ENCODE assay signal across 6 cellular contexts in the genomic region with DNA sequence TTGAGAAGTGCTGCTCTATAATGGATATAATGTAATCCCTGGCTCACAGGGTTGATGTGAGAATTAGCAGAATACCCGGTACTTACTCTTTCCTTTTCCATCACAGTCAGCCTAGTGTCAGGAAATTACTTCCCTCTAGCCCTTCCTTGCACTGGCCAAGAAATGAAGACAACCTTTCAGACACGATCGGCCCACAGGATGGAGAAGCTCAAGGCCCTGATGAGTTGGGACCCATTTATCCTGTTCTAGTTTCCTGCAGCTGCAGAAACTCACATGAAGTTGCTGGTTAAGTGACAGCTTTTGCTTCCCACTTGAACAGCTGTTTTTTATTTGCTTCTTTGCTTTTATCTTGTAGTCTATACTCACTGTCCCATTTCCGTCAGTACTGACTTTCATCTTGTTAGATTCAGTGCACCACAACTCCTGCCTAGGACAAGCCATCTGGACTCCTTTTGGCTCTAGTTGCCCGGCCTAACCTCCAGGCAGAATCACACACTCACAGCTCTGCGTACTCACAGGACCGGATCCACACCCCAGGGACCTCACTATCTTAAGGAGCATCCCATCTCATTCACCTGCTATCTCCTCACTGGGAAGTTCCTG.
DNase-seq lines count a peak whose midpoint lies in the region; ATAC-seq, FAIRE-seq and TF ChIP-seq lines count a peak whose summit lies in the region.
"Not testable (repeated sequence)": the region's sequence is repeated elsewhere in the genome, so short reads cannot be mapped to it uniquely, and the experiment has no call there.

No MANE protein-coding gene starts in this region.

- H3K36me3 ChIP-seq in DND-41 (ENCODE audit: insufficient read depth, low read length); OCI-LY3 (replicated peaks; ENCODE audit: low read depth, low read length); K562 (ENCODE audit: control insufficient read depth, insufficient read depth, low read length): not testable (repeated sequence)

- CTCF ChIA-PET in K562 (lab: Yijun Ruan, JAX; ENCODE audit: low intra/inter-chr PET ratio) = not testable (repeated sequence)

- not testable (repeated sequence) for TF ChIP-seq EP300 in K562 (IDR thresholded peaks at IDR 0.05; ENCODE audit: low read length)

- not testable (repeated sequence) for TF ChIP-seq CTCF in DND-41 (IDR thresholded peaks at IDR 0.05; ENCODE audit: borderline replicate concordance, extremely low read depth, low read length, poor library complexity, severe bottlenecking); OCI-LY3 (IDR thresholded peaks at IDR 0.05; ENCODE audit: low read depth, low read length); K562 (IDR thresholded peaks at IDR 0.05 in 2 of 3, conservative IDR thresholded peaks at IDR 0.05 in 1 of 3; ENCODE audit: insufficient read depth in 2 of 3, low read depth in 1 of 3, low read length in 3 of 3)

- intact Hi-C loops in K562 (cut with micrococcal nuclease); Right ventricle myocardium superior (cut with DNase I); left ventricle myocardium superior (cut with micrococcal nuclease): not testable (repeated sequence)

- not testable (repeated sequence) for H2AFZ ChIP-seq in DND-41 (ENCODE audit: low read depth, low read length); OCI-LY3 (ENCODE audit: low read depth, low read length); K562 (ENCODE audit: low read depth, low read length)

- not testable (repeated sequence) for H3K9me3 ChIP-seq in DND-41 (ENCODE audit: insufficient read depth, low read length, severe bottlenecking); OCI-LY3 (ENCODE audit: insufficient read depth, low read length); K562 (replicated peaks; ENCODE audit: control insufficient read depth, insufficient read depth, low read depth, low read length)

- in situ Hi-C loops in K562 (cut with MboI) = not testable (repeated sequence)

- ATAC-seq in DND-41 (ENCODE audit: insufficient read depth, low read depth) = peak; percentile 47; the same call in 2 of the 3 replicates
- not testable (repeated sequence) for ATAC-seq in K562
- ATAC-seq in Right ventricle myocardium superior (ENCODE audit: poor library complexity) = peak; percentile 78
- peak; percentile 92 for ATAC-seq in left ventricle myocardium superior

- H3K79me2 ChIP-seq in DND-41 (ENCODE audit: insufficient read depth, low read length); OCI-LY3 (ENCODE audit: low read length); K562 (ENCODE audit: control insufficient read depth, insufficient read depth, low read length): not testable (repeated sequence)

- DNase-seq in DND-41; GM19239 (ENCODE audit: insufficient read length, low spot score); K562 (ENCODE audit: extremely low read depth in 1 of 4, low spot score in 3 of 4); Right ventricle myocardium superior; left ventricle myocardium superior: not testable (repeated sequence)

- POLR2A ChIA-PET in K562 (lab: Yijun Ruan, JAX) = not testable (repeated sequence)

- not testable (repeated sequence) for H3K9ac ChIP-seq in DND-41 (ENCODE audit: low read depth, low read length); OCI-LY3 (ENCODE audit: low read length); K562 (ENCODE audit: insufficient read depth in 1 of 2, low read depth in 2 of 2, low read length in 2 of 2)

- not testable (repeated sequence) for TF ChIP-seq POLR2A in K562 (conservative IDR thresholded peaks at IDR 0.05)

- no CpG with 5 or more reads among the region's 7 CpGs for WGBS in K562 (ENCODE audit: insufficient coverage, low coverage, missing lambda C conversion rate)

- H3K27ac ChIP-seq in DND-41 (ENCODE audit: low read length); K562 (ENCODE audit: extremely low read depth, low read depth, low read length): not testable (repeated sequence)
- peak overlapping the region; percentile 66 for H3K27ac ChIP-seq in OCI-LY3 (ENCODE audit: low read length)

- H3K4me3 ChIP-seq in DND-41 (ENCODE audit: low read depth in 1 of 2, low read length in 2 of 2); OCI-LY3 (ENCODE audit: low read length); K562: not testable (repeated sequence)

- H3K27me3 ChIP-seq in DND-41 (ENCODE audit: insufficient read depth, low read length, poor library complexity); OCI-LY3 (ENCODE audit: low read depth, low read length); K562 (ENCODE audit: control insufficient read depth in 2 of 2, insufficient read depth in 2 of 2, low read length in 2 of 2): not testable (repeated sequence)

- TSS peak; percentile 57 for BruUV-seq in K562 (replicated peaks; lab: Mats Ljungman, UMichigan)

- not testable (repeated sequence) for H3K9me1 ChIP-seq in K562 (ENCODE audit: control insufficient read depth, insufficient read depth, low read length)

- H3K4me2 ChIP-seq in DND-41 (ENCODE audit: insufficient read depth, low read length); K562 (ENCODE audit: insufficient read depth, low read length): not testable (repeated sequence)
- peak overlapping the region; percentile 39; the same call in 1 of the 2 replicates for H3K4me2 ChIP-seq in OCI-LY3 (ENCODE audit: low read length)

- not testable (repeated sequence) for H4K20me1 ChIP-seq in DND-41 (ENCODE audit: insufficient read depth, low read length); OCI-LY3 (ENCODE audit: insufficient read depth, low read length); K562 (replicated peaks; ENCODE audit: control insufficient read depth, insufficient read depth, low read length)

- not testable (repeated sequence) for TF ChIP-seq RAD21 in K562 (CRISPR knock-in tag; conservative IDR thresholded peaks at IDR 0.05 in 1 of 2, IDR thresholded peaks at IDR 0.05 in 1 of 2)

- H3K4me1 ChIP-seq in DND-41 (ENCODE audit: insufficient read depth, low read length); K562 (replicated peaks in 1 of 2; ENCODE audit: control insufficient read depth in 2 of 2, insufficient read depth in 2 of 2, low read length in 2 of 2): not testable (repeated sequence)
- peaks cover 21% of the 10 kb centered on the region for H3K4me1 ChIP-seq in OCI-LY3 (ENCODE audit: low read length)

- peak; percentile 82 for FAIRE-seq in GM19239 (lab: Jason Lieb, UNC)
- not testable (repeated sequence) for FAIRE-seq in K562 (lab: Jason Lieb, UNC)
